Comparison of ENCODE assay signal across 9 cellular contexts in genomic region chr17:40443196-40443987, GRCh38. TPM values are rescaled to one million over a fixed set of nuclear protein-coding genes. Genes with fewer than 3 reads are reported as not detected.
DNase-seq lines count a peak whose midpoint lies in the region; ATAC-seq, FAIRE-seq and TF ChIP-seq lines count a peak whose summit lies in the region.
"Had no signal": no experiment of that assay in that cellular context is flagged by ENCODE, and none has a peak within 500 bp of the region (broad histone marks: within the 10 kb centered on the region; RNA-seq: fewer than 3 reads in every experiment).

TSS of gene IGFBP4 (plus strand) at chr17:40443450. CDS start at chr17:40443736, 286 bp downstream.

- peaks cover 3 to 8% (median 5%) of the 10 kb centered on the region in 3 donors for H3K4me1 ChIP-seq in pancreas
- peaks cover 0 to 54% (median 39%) of the 10 kb centered on the region in 4 donors for H3K4me1 ChIP-seq in tibial nerve

- no peak for FAIRE-seq in pancreas (lab: Jason Lieb, UNC)
- FAIRE-seq: islet of Langerhans had no signal

- intact Hi-C loops in Right ventricle myocardium superior (cut with DNase I), result loop anchor here (2.0 to 5.0 kb wide), 2 partner anchors 94 to 117 kb away; no protein-coding TSS in a partner anchor
- intact Hi-C loops in pancreas (cut with DNase I), result loop anchor here in 2 of 3 donors (5.0 kb wide), 2 partner anchors 34 to 89 kb away; no protein-coding TSS in a partner anchor

- H3K4me3 ChIP-seq in LNCaP clone FGC (ENCODE audit: low read depth, low read length) (no peak within 1 kb of the TSS), pancreas (peak within 1 kb of the TSS; percentile 18 to 52 (median 28)), tibial nerve (peak within 1 kb of the TSS; percentile 63 to 87 (median 80))

- TF ChIP-seq EP300 in tibial nerve (IDR thresholded peaks at IDR 0.05), result peak in 1 of 2 donors; percentile 32

- peak within 1 kb of the TSS in 3 of 4 donors; percentile 17 to 54 (median 44) for H3K27ac ChIP-seq in pancreas
- peak within 1 kb of the TSS; percentile 85 to 95 (median 90) for H3K27ac ChIP-seq in tibial nerve

- ATAC-seq in Right ventricle myocardium superior (ENCODE audit: poor library complexity), result peak; percentile 73
- ATAC-seq in pancreas, result peak; percentile 49 to 79 (median 72)
- ATAC-seq in GM19395 (IDR thresholded peaks at IDR 0.05; ENCODE audit: unreplicated experiment), result no peak

- H3K36me3 ChIP-seq in pancreas, result no peaks in the 10 kb centered on the region
- no peaks in the 10 kb centered on the region for H3K36me3 ChIP-seq in tibial nerve

- TF ChIP-seq POLR2A in tibial nerve (IDR thresholded peaks at IDR 0.05), result peak; percentile 77 to 79

- peak; percentile 55 for TF ChIP-seq CTCF in LNCaP clone FGC (IDR thresholded peaks at IDR 0.05; ENCODE audit: control insufficient read depth, extremely low read depth, insufficient read depth)
- peak in 1 of 4 donors; percentile 19 for TF ChIP-seq CTCF in pancreas (IDR thresholded peaks at IDR 0.05)
- TF ChIP-seq CTCF in tibial nerve (IDR thresholded peaks at IDR 0.05), result peak; percentile 33 to 71 (median 43)

- WGBS in pancreas, 2 donors, result 3% methylated on average over 66 to 98 of the region's 98 CpGs
- WGBS in tibial nerve, 2 donors, result 1 to 2% methylated on average over 38 to 66 of the region's 98 CpGs

- DNase-seq in Daoy (ENCODE audit: low read depth), result peak; percentile 86
- DNase-seq in LNCaP clone FGC (ENCODE audit: low read depth), result no peak
- peak; percentile 35 for DNase-seq in T follicular helper cell (ENCODE audit: low read depth)
- peak; percentile 21 for DNase-seq in activated naive CD8-positive, alpha-beta T cell treated with anti-CD3 and anti-CD28 coated beads, Interleukin-2, amount 50 U/mL, for 16 hours (ENCODE audit: low read depth, low spot score)
- peak; percentile 90 for DNase-seq in Right ventricle myocardium superior
- peak; percentile 59 to 91 (median 74) for DNase-seq in pancreas
- DNase-seq in tibial nerve (ENCODE audit: low spot score in 2 of 2), result peak; percentile 71 to 82

- H3K27me3 ChIP-seq in pancreas (no peaks in the 10 kb centered on the region), tibial nerve (no peaks in the 10 kb centered on the region)

- H3K9me3 ChIP-seq in pancreas, result no peaks in the 10 kb centered on the region
- no peaks in the 10 kb centered on the region for H3K9me3 ChIP-seq in tibial nerve

RNA-seq across cellular contexts. Expression of gene IGFBP4, which starts in this region (rescaled TPM):
- total RNA-seq in Daoy (2014; rRNA removed; shearing (Covaris generic)), result 67.4 and 68.8 TPM in 2 replicates
- total RNA-seq in Right ventricle myocardium superior, result 157 TPM
- 100 to 1,000 TPM in 3 of 6 donors, 10 to 100 TPM in 3; 30.2 to 190 (median 80.4) TPM for total RNA-seq in pancreas
- polyA plus RNA-seq in pancreas, result 10 to 100 TPM; 58.7 to 72.3 TPM
- 1,000 to 10,000 TPM in 1 of 4 donors, 100 to 1,000 TPM in 3; 675 to 1,301 (median 748) TPM for total RNA-seq in tibial nerve
